Comparison of ENCODE assay signal across 1 cellular context in the genomic region with DNA sequence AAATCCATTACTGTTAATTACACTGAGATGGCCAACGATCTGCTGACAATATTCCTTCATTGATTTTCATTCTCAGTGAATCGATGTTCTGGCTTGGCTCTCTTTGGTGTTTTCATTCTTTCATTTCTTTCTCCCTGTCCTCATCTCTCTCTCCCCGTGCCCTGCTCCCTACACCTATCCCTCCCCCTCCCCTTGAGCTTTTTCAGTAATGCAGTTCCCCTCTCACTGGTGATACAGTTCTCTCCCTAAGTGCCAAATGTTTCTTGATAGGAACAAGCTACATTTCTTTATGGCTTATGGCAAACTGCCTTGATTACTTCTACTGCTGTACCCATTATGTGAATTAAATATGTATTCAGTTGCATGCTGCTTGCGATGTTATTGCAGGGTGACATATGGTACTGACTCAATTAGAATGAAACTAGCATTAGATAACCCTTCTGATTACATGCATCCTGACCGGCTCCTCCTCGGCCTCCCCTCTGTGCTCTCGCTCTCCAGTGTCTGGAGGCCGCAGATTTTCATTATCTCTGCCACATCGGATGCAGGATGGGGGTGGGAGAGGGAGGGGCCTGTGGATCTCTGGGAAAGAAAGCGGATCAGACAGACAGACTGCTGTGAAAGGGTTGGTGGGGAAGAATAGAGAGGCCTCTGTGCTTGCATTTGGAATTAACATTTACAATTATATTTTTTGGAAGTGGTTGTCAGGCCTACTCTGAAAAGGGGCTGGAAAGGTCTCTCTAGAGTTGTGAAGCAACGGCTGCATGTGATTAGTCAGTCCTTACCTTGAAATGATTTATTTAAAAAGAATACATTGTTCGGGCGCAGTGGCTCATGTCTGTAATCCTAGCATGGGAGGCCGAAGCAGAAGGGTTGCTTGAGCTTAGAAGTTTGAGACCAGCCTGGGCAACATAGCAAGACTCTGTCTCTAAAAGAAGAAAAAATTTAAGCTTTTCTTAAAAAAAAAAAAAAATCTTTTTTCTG.
TF ChIP-seq lines count a peak whose summit lies in the region.

No MANE protein-coding gene starts in this region.

TF ChIP-seq in PFSK-1, 5 proteins besides CTCF, POLR2A, EP300 and RAD21 (continued from another document):
- TF ChIP-seq, protein P1, sequence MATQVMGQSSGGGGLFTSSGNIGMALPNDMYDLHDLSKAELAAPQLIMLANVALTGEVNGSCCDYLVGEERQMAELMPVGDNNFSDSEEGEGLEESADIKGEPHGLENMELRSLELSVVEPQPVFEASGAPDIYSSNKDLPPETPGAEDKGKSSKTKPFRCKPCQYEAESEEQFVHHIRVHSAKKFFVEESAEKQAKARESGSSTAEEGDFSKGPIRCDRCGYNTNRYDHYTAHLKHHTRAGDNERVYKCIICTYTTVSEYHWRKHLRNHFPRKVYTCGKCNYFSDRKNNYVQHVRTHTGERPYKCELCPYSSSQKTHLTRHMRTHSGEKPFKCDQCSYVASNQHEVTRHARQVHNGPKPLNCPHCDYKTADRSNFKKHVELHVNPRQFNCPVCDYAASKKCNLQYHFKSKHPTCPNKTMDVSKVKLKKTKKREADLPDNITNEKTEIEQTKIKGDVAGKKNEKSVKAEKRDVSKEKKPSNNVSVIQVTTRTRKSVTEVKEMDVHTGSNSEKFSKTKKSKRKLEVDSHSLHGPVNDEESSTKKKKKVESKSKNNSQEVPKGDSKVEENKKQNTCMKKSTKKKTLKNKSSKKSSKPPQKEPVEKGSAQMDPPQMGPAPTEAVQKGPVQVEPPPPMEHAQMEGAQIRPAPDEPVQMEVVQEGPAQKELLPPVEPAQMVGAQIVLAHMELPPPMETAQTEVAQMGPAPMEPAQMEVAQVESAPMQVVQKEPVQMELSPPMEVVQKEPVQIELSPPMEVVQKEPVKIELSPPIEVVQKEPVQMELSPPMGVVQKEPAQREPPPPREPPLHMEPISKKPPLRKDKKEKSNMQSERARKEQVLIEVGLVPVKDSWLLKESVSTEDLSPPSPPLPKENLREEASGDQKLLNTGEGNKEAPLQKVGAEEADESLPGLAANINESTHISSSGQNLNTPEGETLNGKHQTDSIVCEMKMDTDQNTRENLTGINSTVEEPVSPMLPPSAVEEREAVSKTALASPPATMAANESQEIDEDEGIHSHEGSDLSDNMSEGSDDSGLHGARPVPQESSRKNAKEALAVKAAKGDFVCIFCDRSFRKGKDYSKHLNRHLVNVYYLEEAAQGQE (IDR thresholded peaks at IDR 0.05; ENCODE audit: insufficient read depth in 1 of 2, low read depth in 2 of 2, low read length in 2 of 2): peak in 1 of 2 experiments; percentile 45; a peak in 1 of 4 replicates
- TF ChIP-seq FOXP2 (optimal IDR thresholded peaks at IDR 0.05; ENCODE audit: borderline replicate concordance, extremely low read depth, extremely low read length, insufficient read depth): no peak
- 0 out of 2 replicates have a peak, but pooled peaks have one; percentile 34 for TF ChIP-seq SIN3A (IDR thresholded peaks at IDR 0.05; ENCODE audit: borderline replicate concordance, insufficient read depth, low read length)
